In genomic region chr2:218400167-218400929, GRCh38 we compare ENCODE assay signal across 8 cellular contexts. TPM values are rescaled to one million over a fixed set of nuclear protein-coding genes. Genes with fewer than 3 reads are reported as not detected.
A peak's percentile ranks its signal among the peaks of the same experiment; 100 is the strongest.
DNase-seq lines count a peak whose midpoint lies in the region; ATAC-seq, FAIRE-seq and TF ChIP-seq lines count a peak whose summit lies in the region.

No MANE protein-coding gene starts in this region.

- H3K27me3 ChIP-seq in H9 (ENCODE audit: insufficient read depth, low read length) (peaks cover 20% of the 10 kb centered on the region), tibial artery (no peaks in the 10 kb centered on the region)

- H3K14ac ChIP-seq in H9 (ENCODE audit: insufficient read depth, low read length): no peak overlapping the region

- TF ChIP-seq EP300 in A549 (IDR thresholded peaks at IDR 0.05): no peak

- no peaks in the 10 kb centered on the region for H3K9me3 Mint-ChIP-seq in H9
- no peaks in the 10 kb centered on the region for H3K9me3 Mint-ChIP-seq in WTC11
- H3K9me3 Mint-ChIP-seq in effector memory CD8-positive, alpha-beta T cell: no peaks in the 10 kb centered on the region

- H3K36me3 Mint-ChIP-seq in H9 (ENCODE audit: insufficient read depth in 1 of 3, low read depth in 3 of 3) (peaks cover 4 to 25% (median 22%) of the 10 kb centered on the region in 3 experiments; a peak in 6 of 7 replicates), WTC11 (peaks cover 8% of the 10 kb centered on the region)
- peaks cover 69% of the 10 kb centered on the region for H3K36me3 Mint-ChIP-seq in effector memory CD8-positive, alpha-beta T cell (ENCODE audit: insufficient read depth)

- H4K91ac ChIP-seq in H9 (ENCODE audit: insufficient read length, low read depth, low read length): no peak overlapping the region

- H3K27ac Mint-ChIP-seq in H9: peak overlapping the region in 1 of 3 experiments; percentile 83; a peak in 1 of 7 replicates
- no peak overlapping the region for H3K27ac Mint-ChIP-seq in WTC11
- H3K27ac Mint-ChIP-seq in effector memory CD8-positive, alpha-beta T cell: peak overlapping the region; percentile 95 to 98

- H3K18ac ChIP-seq in H9 (ENCODE audit: insufficient read length, low read depth, low read length): no peak overlapping the region

- TF ChIP-seq CTCF in A549 (IDR thresholded peaks at IDR 0.05) (no peak), H9 (conservative IDR thresholded peaks at IDR 0.05) (no peak), WTC11 (IDR thresholded peaks at IDR 0.05) (no peak), tibial artery (IDR thresholded peaks at IDR 0.05) (no peak)

- no peaks in the 10 kb centered on the region for H4K20me1 ChIP-seq in H9 (ENCODE audit: control insufficient read depth, insufficient read depth, insufficient read length)

- H3K4me3 Mint-ChIP-seq in H9 (peak overlapping the region; percentile 90 to 92), WTC11 (peak overlapping the region; percentile 84)
- peak overlapping the region; percentile 92 to 98 for H3K4me3 Mint-ChIP-seq in effector memory CD8-positive, alpha-beta T cell

- peaks cover 35% of the 10 kb centered on the region for H3K23me2 ChIP-seq in H9 (ENCODE audit: insufficient read length, low read depth, low read length, poor library complexity, severe bottlenecking)

- H3K79me1 ChIP-seq in H9 (ENCODE audit: insufficient read depth, low read depth, low read length, poor library complexity, severe bottlenecking): no peaks in the 10 kb centered on the region

- H2BK15ac ChIP-seq in H9 (ENCODE audit: low read depth, low read length): no peak overlapping the region

- no peak overlapping the region for H3T11ph ChIP-seq in H9 (ENCODE audit: low read length)

- H3K56ac ChIP-seq in H9 (ENCODE audit: insufficient read length, low read depth, low read length): no peak overlapping the region

- H3K9me3 ChIP-seq in A549 (no peaks in the 10 kb centered on the region), H9 (ENCODE audit: control insufficient read depth, low read depth, low read length) (no peaks in the 10 kb centered on the region), tibial artery (no peaks in the 10 kb centered on the region)

- H3K4me1 Mint-ChIP-seq in H9: peaks cover 24 to 33% of the 10 kb centered on the region in 2 experiments
- H3K4me1 Mint-ChIP-seq in WTC11: peaks cover 28% of the 10 kb centered on the region
- peaks cover 54 to 55% of the 10 kb centered on the region in 2 donors for H3K4me1 Mint-ChIP-seq in effector memory CD8-positive, alpha-beta T cell (ENCODE audit: low read depth in 2 of 2)

- H2BK20ac ChIP-seq in H9 (ENCODE audit: low read depth, low read length, poor library complexity, severe bottlenecking): no peak overlapping the region

- WGBS in A549 (ENCODE audit: missing lambda C conversion rate): 3% methylated on average over 13 of the region's 63 CpGs
- WGBS in H9 (ENCODE audit: extremely low coverage, insufficient read length, low lambda C conversion rate): no CpG with 5 or more reads among the region's 63 CpGs

- no peak overlapping the region for H2AK5ac ChIP-seq in H9 (ENCODE audit: insufficient read length, low read length)

- no peak overlapping the region for H4K8ac ChIP-seq in H9 (replicated peaks; ENCODE audit: insufficient read length, low read depth, low read length)

- ATAC-seq in A549 (peak in 1 of 2 experiments; percentile 9; a peak in 3 of 6 replicates), WTC11 (no peak; the same call in 1 of the 2 replicates)
- ATAC-seq in effector memory CD8-positive, alpha-beta T cell (replicated peaks): no peak

- FAIRE-seq in A549 (lab: Jason Lieb, UNC): no peak

- H2AFZ ChIP-seq in H9 (ENCODE audit: low read length): no peak overlapping the region

- no peak overlapping the region for H3K9ac ChIP-seq in H9 (ENCODE audit: extremely low read depth, insufficient read length, low read length)

- H2BK12ac ChIP-seq in H9 (ENCODE audit: insufficient read length, low read depth, low read length): no peak overlapping the region

- no peak overlapping the region for H2BK120ac ChIP-seq in H9 (ENCODE audit: low read depth, low read length, poor library complexity, severe bottlenecking)

- H3K4me1 ChIP-seq in A549: peaks cover 41% of the 10 kb centered on the region
- no peaks in the 10 kb centered on the region; the same call in 1 of the 2 replicates for H3K4me1 ChIP-seq in H9 (ENCODE audit: insufficient read depth, low read length)
- H3K4me1 ChIP-seq in tibial artery: peaks cover 0 to 55% (median 42%) of the 10 kb centered on the region in 4 donors

- POLR2A ChIA-PET in A549 (lab: Yijun Ruan, JAX): interaction anchor here (0.6 kb wide), 1 partner anchor 221 kb away, joined by 7 read pairs; no protein-coding TSS in a partner anchor
- POLR2A ChIA-PET in WTC11 (lab: Charles Lee): no interaction called here

- no peak overlapping the region for H2BK5ac ChIP-seq in H9 (ENCODE audit: insufficient read length, low read length)

- H3K4me3 ChIP-seq in A549: peak overlapping the region; percentile 94
- H3K4me3 ChIP-seq in tibial artery: peak overlapping the region; percentile 91 to 99

- H4K5ac ChIP-seq in H9 (ENCODE audit: insufficient read length, low read depth, low read length): no peak overlapping the region

- DNase-seq in A549 (ENCODE audit: low read depth in 1 of 2, low spot score in 1 of 2) (peak in 1 of 2 experiments; percentile 41), H9 (peak; percentile 60), WTC11 (ENCODE audit: low spot score) (no peak), midbrain (lab: John Stamatoyannopoulos, UW) (peak; percentile 37), tibial artery (peak; percentile 51 to 80), NCI-H510A (lab: John Stamatoyannopoulos, UW) (no peak), OCI-M2 (lab: John Stamatoyannopoulos, UW; ENCODE audit: unreplicated experiment) (no peak)
- peak in 1 of 3 experiments; percentile 38 for DNase-seq in effector memory CD8-positive, alpha-beta T cell

- H3K4me2 ChIP-seq in A549: peak overlapping the region; percentile 90
- peak overlapping the region; percentile 64 for H3K4me2 ChIP-seq in H9 (ENCODE audit: insufficient read depth, insufficient read length, low read length)

- H3K4ac ChIP-seq in H9 (ENCODE audit: low read depth, low read length): no peak overlapping the region

- no peaks in the 10 kb centered on the region for H3K79me2 ChIP-seq in H9 (ENCODE audit: insufficient read depth, low read length)

- TF ChIP-seq POLR2A in A549 (IDR thresholded peaks at IDR 0.05; ENCODE audit: low read length): no peak

- CTCF ChIA-PET in A549 (lab: Yijun Ruan, JAX): interaction anchor here (1.1 kb wide), 1 partner anchor 99 kb away, joined by 4 read pairs; no protein-coding TSS in a partner anchor
- CTCF ChIA-PET in WTC11 (lab: Charles Lee): interaction anchor here (0.7 to 1.4 kb wide), 2 partner anchors 114 to 130 kb away, joined by 3 to 6 read pairs; partner anchors contain the start of genes AAMP and PNKD

- peak overlapping the region; percentile 98 to 100 for H3K27ac ChIP-seq in A549
- H3K27ac ChIP-seq in H9 (ENCODE audit: insufficient read length, low read depth, low read length): no peak overlapping the region
- H3K27ac ChIP-seq in tibial artery: peak overlapping the region; percentile 100

- H3K27me3 Mint-ChIP-seq in H9 (ENCODE audit: low read depth) (peaks cover 31% of the 10 kb centered on the region), WTC11 (ENCODE audit: low read depth) (peaks cover 31% of the 10 kb centered on the region)
- no peaks in the 10 kb centered on the region for H3K27me3 Mint-ChIP-seq in effector memory CD8-positive, alpha-beta T cell

- TF ChIP-seq RAD21 in A549 (conservative IDR thresholded peaks at IDR 0.05 in 1 of 2, IDR thresholded peaks at IDR 0.05 in 1 of 2): no peak

- H3K23ac ChIP-seq in H9 (ENCODE audit: insufficient read length, low read depth, low read length): no peak overlapping the region

- H3K36me3 ChIP-seq in tibial artery: peaks cover 23 to 50% (median 40%) of the 10 kb centered on the region in 3 donors

- intact Hi-C loops in tibial artery (cut with DNase I; ENCODE audit: low total_unique reads): no loop called here

TF ChIP-seq in A549, 52 proteins besides CTCF, POLR2A, EP300 and RAD21 (continues in another document):
- TF ChIP-seq MAFK (IDR thresholded peaks at IDR 0.05; ENCODE audit: partially characterized antibody): no peak
- no peak for TF ChIP-seq GATA3 (IDR thresholded peaks at IDR 0.05; ENCODE audit: borderline replicate concordance)
- no peak for TF ChIP-seq FOSB (CRISPR knock-in tag; IDR thresholded peaks at IDR 0.05)

RNA-seq across cellular contexts. Expression of gene CTDSP1, which starts 0.7 kb away (rescaled TPM):
- polyA plus RNA-seq in A549 (2011; rRNA removed) (50.3 and 64.3 TPM in 2 replicates), A549 (2017; fragmentation: RNase III; extraction: RNeasy Plus Mini Kit Qiagen cat#74134 plus additional on column Dnase treatment) (34.6 to 42.8 TPM (median 39.5 TPM) in 3 replicates)
- polyA plus RNA-seq in A549 (2012; cell fraction: cytosol; rRNA removed): 80.1 and 110 TPM in 2 replicates
- polyA plus RNA-seq in A549 (2012; cell fraction: nucleus; rRNA removed): 128 and 139 TPM in 2 replicates
- 110 and 115 TPM in 2 replicates for polyA minus RNA-seq in A549 (2011; rRNA and poly(A)+ RNA removed)
- total RNA-seq in H9 (2021) (52.3 and 56.6 TPM in 2 replicates), WTC11 (2021) (25.4 to 27.9 TPM (median 27.4 TPM) in 3 replicates)

RNA-seq across cellular contexts. Expression of gene SLC11A1, which starts 18.3 kb away (rescaled TPM):
- polyA plus RNA-seq in A549 (2011; rRNA removed): 0.36 and 0.52 TPM in 2 replicates
- polyA plus RNA-seq in A549 (2012; cell fraction: cytosol; rRNA removed): 0.21 and 0.22 TPM in 2 replicates
- polyA plus RNA-seq in A549 (2012; cell fraction: nucleus; rRNA removed): 0.55 and 2.4 TPM in 2 replicates
- polyA plus RNA-seq in A549 (2017; fragmentation: RNase III; extraction: RNeasy Plus Mini Kit Qiagen cat#74134 plus additional on column Dnase treatment): 0.11 to 0.18 TPM (median 0.14 TPM) in 3 replicates
- 1.2 and 1.5 TPM in 2 replicates for polyA minus RNA-seq in A549 (2011; rRNA and poly(A)+ RNA removed)
- 0.04 and 0.11 TPM in 2 replicates for total RNA-seq in H9 (2021)
- 0.25 to 0.55 TPM (median 0.31 TPM) in 3 replicates for total RNA-seq in WTC11 (2021)

RNA-seq across cellular contexts. Expression of gene VIL1, which starts 18.6 kb away (rescaled TPM):
- polyA plus RNA-seq in A549 (2011; rRNA removed) (2.3 and 3.7 TPM in 2 replicates), A549 (2017; fragmentation: RNase III; extraction: RNeasy Plus Mini Kit Qiagen cat#74134 plus additional on column Dnase treatment) (1.2 to 1.9 TPM (median 1.9 TPM) in 3 replicates)
- polyA plus RNA-seq in A549 (2012; cell fraction: cytosol; rRNA removed): 0.67 and 0.89 TPM in 2 replicates
- polyA plus RNA-seq in A549 (2012; cell fraction: nucleus; rRNA removed): 1.2 and 1.9 TPM in 2 replicates
- polyA minus RNA-seq in A549 (2011; rRNA and poly(A)+ RNA removed): 4.9 and 6.1 TPM in 2 replicates
- total RNA-seq in H9 (2021) (4.0 and 4.2 TPM in 2 replicates), WTC11 (2021) (2.9 to 3.8 TPM (median 3.0 TPM) in 3 replicates)

RNA-seq across cellular contexts. Expression of gene CATIP, which starts 43.7 kb away (rescaled TPM):
- polyA plus RNA-seq in A549 (2011; rRNA removed) (0.17 and 0.41 TPM in 2 replicates), A549 (2017; fragmentation: RNase III; extraction: RNeasy Plus Mini Kit Qiagen cat#74134 plus additional on column Dnase treatment) (0.09 to 0.15 TPM in 2 of 3 replicates, not detected in the other)
- polyA plus RNA-seq in A549 (2012; cell fraction: cytosol; rRNA removed): 0.14 and 0.20 TPM in 2 replicates
- 0.33 and 0.34 TPM in 2 replicates for polyA plus RNA-seq in A549 (2012; cell fraction: nucleus; rRNA removed)
- 1.9 and 2.0 TPM in 2 replicates for polyA minus RNA-seq in A549 (2011; rRNA and poly(A)+ RNA removed)
- total RNA-seq in H9 (2021) (not detected in 2 replicates), WTC11 (2021) (0.25 to 0.26 TPM in 2 of 3 replicates, not detected in the other)

Comparison
In these comparisons a context has a peak if more than half of its experiments do, and no peak if none do; other contexts are left out.
1. DNase-seq: peak in H9 (single experiment), midbrain (single experiment) and tibial artery (2 of 2); none in WTC11 (single experiment), NCI-H510A (single experiment) and OCI-M2 (single experiment).
2. Of the 8 proteins assayed by ChIP-seq in both WTC11 and A549: peak only in WTC11: none; only in A549: MAX; in both: none; in neither: 6; mixed calls (peak in some experiments, not most) for 1.
3. Peak in every context shown above with its lines, with median percentiles within 50 percentile points of each other: H3K4me3 Mint-ChIP-seq.